In the genomic region with DNA sequence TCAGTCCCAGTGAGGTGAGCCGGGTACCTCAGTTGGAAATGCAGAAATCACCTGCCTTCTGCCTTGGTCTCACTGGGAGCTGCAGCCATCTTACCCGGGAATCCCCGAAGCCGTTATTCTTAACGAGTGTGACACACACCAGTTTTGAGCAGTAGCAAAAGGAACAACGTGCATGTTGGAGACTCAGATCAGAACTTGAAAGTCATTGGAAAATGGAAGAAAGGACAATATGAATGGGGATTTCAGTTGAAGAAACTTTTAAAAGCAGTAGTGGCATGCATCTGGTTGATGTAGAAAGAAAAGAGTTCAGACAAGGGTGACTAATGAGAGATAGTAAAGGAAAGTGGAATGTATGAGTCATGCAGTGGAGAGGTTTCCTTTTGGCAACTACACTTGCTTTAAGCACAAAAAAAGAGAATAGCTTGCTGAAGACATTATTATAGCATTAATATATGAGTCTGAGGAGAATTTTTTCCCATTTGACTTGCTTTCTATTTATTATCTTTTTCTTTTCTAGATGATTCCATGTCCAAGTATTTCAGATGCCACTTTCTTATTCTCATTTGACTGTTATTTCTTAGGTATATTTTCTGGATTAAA, we compare ENCODE assay signal across 1 cellular context.
A peak's percentile ranks its signal among the peaks of the same experiment; 100 is the strongest.
TF ChIP-seq lines count a peak whose summit lies in the region.

No MANE protein-coding gene starts in this region.

TF ChIP-seq in GM12878, 131 proteins besides CTCF, POLR2A, EP300 and RAD21 (continued from another document and continues in another):
- TF ChIP-seq MYB (IDR thresholded peaks at IDR 0.05; ENCODE audit: borderline replicate concordance, low read depth, low read length) (0 out of 2 replicates have a peak, but pooled peaks have one; percentile 26), CBX5 (IDR thresholded peaks at IDR 0.05; ENCODE audit: low read depth) (peak; percentile 53; the same call in 1 of the 2 replicates), CEBPB (IDR thresholded peaks at IDR 0.05; ENCODE audit: borderline replicate concordance in 1 of 2, low read depth in 2 of 2, low read length in 2 of 2) (0 out of 4 replicates have a peak, but pooled peaks of 1 of the 2 experiments have one; percentile 38), STAT1 (conservative IDR thresholded peaks at IDR 0.05) (no peak), PML (IDR thresholded peaks at IDR 0.05; ENCODE audit: low read length) (peak; percentile 76), MTA3 (IDR thresholded peaks at IDR 0.05; ENCODE audit: borderline replicate concordance, low read length) (peak; percentile 92), EZH2 (IDR thresholded peaks at IDR 0.05; ENCODE audit: borderline replicate concordance, control insufficient read depth, low read depth, low read length) (no peak), BRCA1 (IDR thresholded peaks at IDR 0.05; ENCODE audit: low read depth, low read length) (no peak), RBBP5 (conservative IDR thresholded peaks at IDR 0.05) (no peak), NFYA (IDR thresholded peaks at IDR 0.05; ENCODE audit: borderline replicate concordance, low read depth, low read length) (no peak), ZNF217 (IDR thresholded peaks at IDR 0.05) (0 out of 2 replicates have a peak, but pooled peaks have one; percentile 53), MEF2B (IDR thresholded peaks at IDR 0.05; ENCODE audit: partially characterized antibody, poor library complexity, severe bottlenecking) (peak; percentile 69), RAD51 (IDR thresholded peaks at IDR 0.05) (peak; percentile 45; the same call in 1 of the 2 replicates), ZBTB33 (IDR thresholded peaks at IDR 0.05) (no peak), CHD2 (IDR thresholded peaks at IDR 0.05; ENCODE audit: borderline replicate concordance, low read depth, low read length) (0 out of 2 replicates have a peak, but pooled peaks have one; percentile 35), SREBF1 (IDR thresholded peaks at IDR 0.05; ENCODE audit: low read length) (no peak), TCF7 (IDR thresholded peaks at IDR 0.05; ENCODE audit: borderline replicate concordance) (no peak), ZBTB11 (CRISPR knock-in tag; IDR thresholded peaks at IDR 0.05) (no peak), GABPA (IDR thresholded peaks at IDR 0.05; ENCODE audit: low read depth) (peak; percentile 60), NBN (IDR thresholded peaks at IDR 0.05) (peak; percentile 97), RUNX3 (IDR thresholded peaks at IDR 0.05; ENCODE audit: low read length) (peak; percentile 73; the same call in 1 of the 2 replicates), FOS (IDR thresholded peaks at IDR 0.05; ENCODE audit: borderline replicate concordance, extremely low read depth, insufficient read length) (no peak), SP1 (IDR thresholded peaks at IDR 0.05; ENCODE audit: low read depth, low read length) (no peak), GATAD2B (conservative IDR thresholded peaks at IDR 0.05; ENCODE audit: low read depth) (no peak; the same call in 1 of the 2 replicates), MXI1 (IDR thresholded peaks at IDR 0.05; ENCODE audit: low read depth, low read length) (peak; percentile 16; the same call in 1 of the 2 replicates), PAX5 (IDR thresholded peaks at IDR 0.05; ENCODE audit: borderline replicate concordance, low read depth, low read length) (0 out of 2 replicates have a peak, but pooled peaks have one; percentile 46), SIN3A (IDR thresholded peaks at IDR 0.05; ENCODE audit: low read depth, low read length) (no peak), ZNF24 (IDR thresholded peaks at IDR 0.05) (peak; percentile 43; the same call in 1 of the 2 replicates), IRF3 (IDR thresholded peaks at IDR 0.05) (no peak), JUND (IDR thresholded peaks at IDR 0.05; ENCODE audit: low read depth, low read length) (peak; percentile 62; the same call in 1 of the 2 replicates), NFXL1 (IDR thresholded peaks at IDR 0.05; ENCODE audit: borderline replicate concordance) (no peak), EGR1 (IDR thresholded peaks at IDR 0.05; ENCODE audit: borderline replicate concordance in 1 of 2, low read depth in 2 of 2, low read length in 2 of 2) (no peak), RELB (IDR thresholded peaks at IDR 0.05; ENCODE audit: low read depth) (peak; percentile 98), ZNF207 (IDR thresholded peaks at IDR 0.05; ENCODE audit: borderline replicate concordance) (no peak), ASH2L (IDR thresholded peaks at IDR 0.05; ENCODE audit: borderline replicate concordance, low read depth) (no peak), IRF4 (IDR thresholded peaks at IDR 0.05; ENCODE audit: low read depth, low read length) (peak; percentile 73; the same call in 1 of the 2 replicates), TCF3 (IDR thresholded peaks at IDR 0.05; ENCODE audit: borderline replicate concordance, insufficient read depth, low read depth, low read length) (no peak), RELA (IDR thresholded peaks at IDR 0.05; ENCODE audit: borderline replicate concordance, partially characterized antibody) (peak; percentile 88), ZBED1 (IDR thresholded peaks at IDR 0.05; ENCODE audit: borderline replicate concordance) (peak; percentile 75; the same call in 1 of the 2 replicates), TAF1 (IDR thresholded peaks at IDR 0.05; ENCODE audit: borderline replicate concordance, low read depth, low read length) (peak; percentile 31; the same call in 1 of the 2 replicates), ETV6 (conservative IDR thresholded peaks at IDR 0.05 in 1 of 2, IDR thresholded peaks at IDR 0.05 in 1 of 2; ENCODE audit: borderline replicate concordance in 1 of 2, low read depth in 1 of 2) (peak in 1 of 2 experiments; percentile 72; a peak in 1 of 4 replicates)
- TF ChIP-seq, protein P1, sequence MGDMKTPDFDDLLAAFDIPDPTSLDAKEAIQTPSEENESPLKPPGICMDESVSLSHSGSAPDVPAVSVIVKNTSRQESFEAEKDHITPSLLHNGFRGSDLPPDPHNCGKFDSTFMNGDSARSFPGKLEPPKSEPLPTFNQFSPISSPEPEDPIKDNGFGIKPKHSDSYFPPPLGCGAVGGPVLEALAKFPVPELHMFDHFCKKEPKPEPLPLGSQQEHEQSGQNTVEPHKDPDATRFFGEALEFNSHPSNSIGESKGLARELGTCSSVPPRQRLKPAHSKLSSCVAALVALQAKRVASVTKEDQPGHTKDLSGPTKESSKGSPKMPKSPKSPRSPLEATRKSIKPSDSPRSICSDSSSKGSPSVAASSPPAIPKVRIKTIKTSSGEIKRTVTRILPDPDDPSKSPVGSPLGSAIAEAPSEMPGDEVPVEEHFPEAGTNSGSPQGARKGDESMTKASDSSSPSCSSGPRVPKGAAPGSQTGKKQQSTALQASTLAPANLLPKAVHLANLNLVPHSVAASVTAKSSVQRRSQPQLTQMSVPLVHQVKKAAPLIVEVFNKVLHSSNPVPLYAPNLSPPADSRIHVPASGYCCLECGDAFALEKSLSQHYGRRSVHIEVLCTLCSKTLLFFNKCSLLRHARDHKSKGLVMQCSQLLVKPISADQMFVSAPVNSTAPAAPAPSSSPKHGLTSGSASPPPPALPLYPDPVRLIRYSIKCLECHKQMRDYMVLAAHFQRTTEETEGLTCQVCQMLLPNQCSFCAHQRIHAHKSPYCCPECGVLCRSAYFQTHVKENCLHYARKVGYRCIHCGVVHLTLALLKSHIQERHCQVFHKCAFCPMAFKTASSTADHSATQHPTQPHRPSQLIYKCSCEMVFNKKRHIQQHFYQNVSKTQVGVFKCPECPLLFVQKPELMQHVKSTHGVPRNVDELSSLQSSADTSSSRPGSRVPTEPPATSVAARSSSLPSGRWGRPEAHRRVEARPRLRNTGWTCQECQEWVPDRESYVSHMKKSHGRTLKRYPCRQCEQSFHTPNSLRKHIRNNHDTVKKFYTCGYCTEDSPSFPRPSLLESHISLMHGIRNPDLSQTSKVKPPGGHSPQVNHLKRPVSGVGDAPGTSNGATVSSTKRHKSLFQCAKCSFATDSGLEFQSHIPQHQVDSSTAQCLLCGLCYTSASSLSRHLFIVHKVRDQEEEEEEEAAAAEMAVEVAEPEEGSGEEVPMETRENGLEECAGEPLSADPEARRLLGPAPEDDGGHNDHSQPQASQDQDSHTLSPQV (IDR thresholded peaks at IDR 0.05) = no peak; the same call in 1 of the 2 replicates
- TF ChIP-seq, protein P2, sequence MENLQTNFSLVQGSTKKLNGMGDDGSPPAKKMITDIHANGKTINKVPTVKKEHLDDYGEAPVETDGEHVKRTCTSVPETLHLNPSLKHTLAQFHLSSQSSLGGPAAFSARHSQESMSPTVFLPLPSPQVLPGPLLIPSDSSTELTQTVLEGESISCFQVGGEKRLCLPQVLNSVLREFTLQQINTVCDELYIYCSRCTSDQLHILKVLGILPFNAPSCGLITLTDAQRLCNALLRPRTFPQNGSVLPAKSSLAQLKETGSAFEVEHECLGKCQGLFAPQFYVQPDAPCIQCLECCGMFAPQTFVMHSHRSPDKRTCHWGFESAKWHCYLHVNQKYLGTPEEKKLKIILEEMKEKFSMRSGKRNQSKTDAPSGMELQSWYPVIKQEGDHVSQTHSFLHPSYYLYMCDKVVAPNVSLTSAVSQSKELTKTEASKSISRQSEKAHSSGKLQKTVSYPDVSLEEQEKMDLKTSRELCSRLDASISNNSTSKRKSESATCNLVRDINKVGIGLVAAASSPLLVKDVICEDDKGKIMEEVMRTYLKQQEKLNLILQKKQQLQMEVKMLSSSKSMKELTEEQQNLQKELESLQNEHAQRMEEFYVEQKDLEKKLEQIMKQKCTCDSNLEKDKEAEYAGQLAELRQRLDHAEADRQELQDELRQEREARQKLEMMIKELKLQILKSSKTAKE (IDR thresholded peaks at IDR 0.05; ENCODE audit: low read depth, poor library complexity, severe bottlenecking) = peak; percentile 89
